In the genomic region with DNA sequence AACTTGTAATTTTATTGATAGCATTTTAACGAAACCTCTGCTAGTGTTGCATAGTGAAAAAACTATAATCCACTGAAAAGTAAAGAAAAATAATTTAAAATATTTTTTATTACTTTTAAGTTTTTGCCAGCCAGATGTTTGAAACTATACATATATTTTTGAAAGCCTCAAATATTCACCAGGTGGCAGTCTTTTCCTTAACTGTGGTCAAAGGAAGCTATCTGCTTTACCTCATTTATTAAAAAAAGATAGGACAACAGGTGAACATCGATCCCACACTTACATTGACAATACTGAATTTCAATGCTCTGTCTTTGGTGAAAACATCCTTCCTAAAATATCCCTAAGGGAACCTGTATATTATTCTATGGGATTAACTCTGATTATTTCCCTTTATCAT, we compare ENCODE assay signal across 16 cellular contexts.
DNase-seq lines count a peak whose midpoint lies in the region; ATAC-seq, FAIRE-seq and TF ChIP-seq lines count a peak whose summit lies in the region.
"Had no signal": no experiment of that assay in that cellular context is flagged by ENCODE, and none has a peak within 500 bp of the region (broad histone marks: within the 10 kb centered on the region; RNA-seq: fewer than 3 reads in every experiment).

No MANE protein-coding gene starts in this region.

- BruUV-seq in PC-9 (replicated peaks; lab: Mats Ljungman, UMichigan): no TSS peak

- H3K27me3 ChIP-seq in left ventricle myocardium inferior (ENCODE audit: low read depth): no peaks in the 10 kb centered on the region
- no peaks in the 10 kb centered on the region for H3K27me3 ChIP-seq in right atrium auricular region
- H3K27me3 ChIP-seq in PC-9 (ENCODE audit: insufficient read depth, low read depth): no peaks in the 10 kb centered on the region
- H3K27me3 ChIP-seq: BLaER1 had no signal

- no peak for TF ChIP-seq POLR2A in GM12891 (IDR thresholded peaks at IDR 0.05; ENCODE audit: low read depth, low read length)

- no peak overlapping the region for H3K4me2 ChIP-seq in PC-9
- H3K4me2 ChIP-seq: BLaER1 had no signal

- H3F3A ChIP-seq in PC-9 (ENCODE audit: insufficient read depth, low read depth): no peaks in the 10 kb centered on the region

- POLR2A ChIA-PET in PC-9 (lab: Charles Lee; ENCODE audit: unreplicated experiment) (no interaction called here), HEK293T (lab: Yijun Ruan, JAX) (no interaction called here)

- H3K4me1 ChIP-seq in left ventricle myocardium inferior: peaks cover 5% of the 10 kb centered on the region
- no peaks in the 10 kb centered on the region for H3K4me1 ChIP-seq in right atrium auricular region
- no peaks in the 10 kb centered on the region for H3K4me1 ChIP-seq in PC-9 (replicated peaks; ENCODE audit: insufficient read depth)
- H3K4me1 ChIP-seq: BLaER1 had no signal

- H3K9me3 ChIP-seq in left ventricle myocardium inferior (replicated peaks): no peaks in the 10 kb centered on the region
- H3K9me3 ChIP-seq in right atrium auricular region: no peaks in the 10 kb centered on the region
- no peaks in the 10 kb centered on the region; the same call in 1 of the 2 replicates for H3K9me3 ChIP-seq in PC-9 (ENCODE audit: insufficient read depth, low read depth)
- H3K9me3 ChIP-seq: BLaER1 had no signal

- DNase-seq in left ventricle myocardium inferior: no peak
- DNase-seq in right atrium auricular region (ENCODE audit: low spot score): no peak
- DNase-seq in PC-9: no peak
- DNase-seq in fibroblast of mammary gland (ENCODE audit: low read depth): no peak
- DNase-seq in cortex of kidney (lab: John Stamatoyannopoulos, UW): no peak
- DNase-seq in GM12891 (ENCODE audit: insufficient read length, low spot score): no peak
- no peak for DNase-seq in HEK293T (ENCODE audit: extremely low spot score)
- DNase-seq: activated CD4-positive, alpha-beta T cell treated with anti-CD3 and anti-CD28 coated beads, Interleukin-2, amount 50 U/mL, for 48 hours; activated gamma-delta T cell treated with Interleukin-2 at 50 U/mL for 16 hours; GDM1; NCI-H2081 treated with DMSO at 0.1 percent for 48 hours; stimulated activated CD4-positive, alpha-beta T cell treated with anti-CD3 and anti-CD28 coated beads, Interleukin-4, amount 100 ng/mL, for 24 hours; stimulated activated naive CD4-positive, alpha-beta T cell; T-helper 9 cell had no signal

- H3K9me2 ChIP-seq in PC-9 (ENCODE audit: insufficient read depth): no peaks in the 10 kb centered on the region

- H3K36me3 ChIP-seq in left ventricle myocardium inferior (no peaks in the 10 kb centered on the region), right atrium auricular region (no peaks in the 10 kb centered on the region), PC-9 (ENCODE audit: low read depth) (no peaks in the 10 kb centered on the region)
- H3K36me3 ChIP-seq: BLaER1 had no signal

- no peaks in the 10 kb centered on the region for H3K79me2 ChIP-seq in PC-9 (ENCODE audit: low read depth)

- FAIRE-seq in GM12891 (lab: Jason Lieb, UNC): no peak

- CTCF ChIA-PET in PC-9 (lab: Charles Lee) (no interaction called here), HEK293T (lab: Yijun Ruan, JAX) (no interaction called here)

- no peak overlapping the region for H3K4me3 ChIP-seq in left ventricle myocardium inferior
- H3K4me3 ChIP-seq in right atrium auricular region: no peak overlapping the region
- no peak overlapping the region for H3K4me3 ChIP-seq in PC-9
- H3K4me3 ChIP-seq in fibroblast of mammary gland (ENCODE audit: control insufficient read depth, low read depth, low read length): no peak overlapping the region
- H3K4me3 ChIP-seq: BLaER1 had no signal

- no peak for ATAC-seq in HG03045 (IDR thresholded peaks at IDR 0.05; ENCODE audit: unreplicated experiment)

- 0 out of 2 replicates have a peak overlapping the region, but pooled peaks have one; percentile 41 for H2AFZ ChIP-seq in PC-9

- peak; percentile 45 for TF ChIP-seq CTCF in left ventricle myocardium inferior (IDR thresholded peaks at IDR 0.05; ENCODE audit: borderline replicate concordance)
- TF ChIP-seq CTCF in right atrium auricular region (IDR thresholded peaks at IDR 0.05): no peak
- TF ChIP-seq CTCF in PC-9 (conservative IDR thresholded peaks at IDR 0.05): peak; percentile 59
- peak; percentile 28 for TF ChIP-seq CTCF in fibroblast of mammary gland (conservative IDR thresholded peaks at IDR 0.05; ENCODE audit: control insufficient read depth, insufficient read depth, low read depth, low read length)

- intact Hi-C loops in left ventricle myocardium inferior (cut with micrococcal nuclease): no loop called here
- intact Hi-C loops in PC-9 (cut with micrococcal nuclease; ENCODE audit: unreplicated experiment): loop anchor here (10.0 kb wide), 1 partner anchor 1146 kb away; no protein-coding TSS in a partner anchor

- H3K27ac ChIP-seq in left ventricle myocardium inferior (replicated peaks) (no peak overlapping the region), right atrium auricular region (no peak overlapping the region), PC-9 (no peak overlapping the region)
- H3K27ac ChIP-seq: BLaER1 had no signal

- no peaks in the 10 kb centered on the region for H4K20me1 ChIP-seq in PC-9 (ENCODE audit: insufficient read depth)
- H4K20me1 ChIP-seq: BLaER1 had no signal

TF ChIP-seq in GM12891, 5 proteins besides CTCF, POLR2A, EP300 and RAD21:
- TF ChIP-seq POLR2AphosphoS5 (IDR thresholded peaks at IDR 0.05; ENCODE audit: low read depth, low read length) (no peak), SPI1 (IDR thresholded peaks at IDR 0.05; ENCODE audit: low read depth, low read length) (no peak), TAF1 (IDR thresholded peaks at IDR 0.05; ENCODE audit: low read depth, low read length) (no peak), POU2F2 (IDR thresholded peaks at IDR 0.05; ENCODE audit: low read depth, low read length) (no peak), PAX5 (IDR thresholded peaks at IDR 0.05; ENCODE audit: insufficient read depth, low read length, severe bottlenecking) (no peak)

TF ChIP-seq in HEK293T, 16 proteins besides CTCF, POLR2A, EP300 and RAD21:
- no peak for TF ChIP-seq CTBP1 (IDR thresholded peaks at IDR 0.05; ENCODE audit: borderline replicate concordance)
- TF ChIP-seq HDGF (IDR thresholded peaks at IDR 0.05; ENCODE audit: borderline replicate concordance): no peak
- TF ChIP-seq ARNT (IDR thresholded peaks at IDR 0.05): no peak
- no peak for TF ChIP-seq ELF4 (IDR thresholded peaks at IDR 0.05)
- TF ChIP-seq TARDBP (IDR thresholded peaks at IDR 0.05): no peak
- TF ChIP-seq FOXA1 (IDR thresholded peaks at IDR 0.05): no peak
- no peak for TF ChIP-seq BHLHE40 (IDR thresholded peaks at IDR 0.05; ENCODE audit: borderline replicate concordance)
- no peak for TF ChIP-seq FOXK2 (IDR thresholded peaks at IDR 0.05)
TF ChIP-seq in HEK293T: peak in this region for 0.

Comparison
In these comparisons a context has a peak if more than half of its experiments do, and no peak if none do; other contexts are left out.
1. CTCF ChIP-seq: peak in left ventricle myocardium inferior (single experiment), PC-9 (single experiment) and fibroblast of mammary gland (single experiment); none in right atrium auricular region (0 of 2).